1 cellular context compared by ENCODE assay signal in genomic region chr4:153465922-153466636, GRCh38.
A peak's percentile ranks its signal among the peaks of the same experiment; 100 is the strongest.
TF ChIP-seq lines count a peak whose summit lies in the region.

Gene TMEM131L, plus strand, starts transcription at chr4:153466360. Its CDS starts 38 bp downstream, at chr4:153466398.

TF ChIP-seq in K562, 482 proteins besides CTCF, POLR2A, EP300 and RAD21 (continued from another document and continues in another):
- TF ChIP-seq, protein P1, sequence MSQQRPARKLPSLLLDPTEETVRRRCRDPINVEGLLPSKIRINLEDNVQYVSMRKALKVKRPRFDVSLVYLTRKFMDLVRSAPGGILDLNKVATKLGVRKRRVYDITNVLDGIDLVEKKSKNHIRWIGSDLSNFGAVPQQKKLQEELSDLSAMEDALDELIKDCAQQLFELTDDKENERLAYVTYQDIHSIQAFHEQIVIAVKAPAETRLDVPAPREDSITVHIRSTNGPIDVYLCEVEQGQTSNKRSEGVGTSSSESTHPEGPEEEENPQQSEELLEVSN (IDR thresholded peaks at IDR 0.05; ENCODE audit: borderline replicate concordance in 1 of 2, extremely low read depth in 1 of 2, insufficient read depth in 1 of 2, insufficient read length in 1 of 2, low read depth in 1 of 2, low read length in 1 of 2, poor library complexity in 1 of 2, severe bottlenecking in 1 of 2) = peak; percentile 96 to 98
- peak; percentile 65; the same call in 1 of the 2 replicates for TF ChIP-seq CBX1 (IDR thresholded peaks at IDR 0.05; ENCODE audit: low read depth)
- TF ChIP-seq E2F5 (CRISPR knock-in tag; IDR thresholded peaks at IDR 0.05) = no peak
- TF ChIP-seq, protein P2, sequence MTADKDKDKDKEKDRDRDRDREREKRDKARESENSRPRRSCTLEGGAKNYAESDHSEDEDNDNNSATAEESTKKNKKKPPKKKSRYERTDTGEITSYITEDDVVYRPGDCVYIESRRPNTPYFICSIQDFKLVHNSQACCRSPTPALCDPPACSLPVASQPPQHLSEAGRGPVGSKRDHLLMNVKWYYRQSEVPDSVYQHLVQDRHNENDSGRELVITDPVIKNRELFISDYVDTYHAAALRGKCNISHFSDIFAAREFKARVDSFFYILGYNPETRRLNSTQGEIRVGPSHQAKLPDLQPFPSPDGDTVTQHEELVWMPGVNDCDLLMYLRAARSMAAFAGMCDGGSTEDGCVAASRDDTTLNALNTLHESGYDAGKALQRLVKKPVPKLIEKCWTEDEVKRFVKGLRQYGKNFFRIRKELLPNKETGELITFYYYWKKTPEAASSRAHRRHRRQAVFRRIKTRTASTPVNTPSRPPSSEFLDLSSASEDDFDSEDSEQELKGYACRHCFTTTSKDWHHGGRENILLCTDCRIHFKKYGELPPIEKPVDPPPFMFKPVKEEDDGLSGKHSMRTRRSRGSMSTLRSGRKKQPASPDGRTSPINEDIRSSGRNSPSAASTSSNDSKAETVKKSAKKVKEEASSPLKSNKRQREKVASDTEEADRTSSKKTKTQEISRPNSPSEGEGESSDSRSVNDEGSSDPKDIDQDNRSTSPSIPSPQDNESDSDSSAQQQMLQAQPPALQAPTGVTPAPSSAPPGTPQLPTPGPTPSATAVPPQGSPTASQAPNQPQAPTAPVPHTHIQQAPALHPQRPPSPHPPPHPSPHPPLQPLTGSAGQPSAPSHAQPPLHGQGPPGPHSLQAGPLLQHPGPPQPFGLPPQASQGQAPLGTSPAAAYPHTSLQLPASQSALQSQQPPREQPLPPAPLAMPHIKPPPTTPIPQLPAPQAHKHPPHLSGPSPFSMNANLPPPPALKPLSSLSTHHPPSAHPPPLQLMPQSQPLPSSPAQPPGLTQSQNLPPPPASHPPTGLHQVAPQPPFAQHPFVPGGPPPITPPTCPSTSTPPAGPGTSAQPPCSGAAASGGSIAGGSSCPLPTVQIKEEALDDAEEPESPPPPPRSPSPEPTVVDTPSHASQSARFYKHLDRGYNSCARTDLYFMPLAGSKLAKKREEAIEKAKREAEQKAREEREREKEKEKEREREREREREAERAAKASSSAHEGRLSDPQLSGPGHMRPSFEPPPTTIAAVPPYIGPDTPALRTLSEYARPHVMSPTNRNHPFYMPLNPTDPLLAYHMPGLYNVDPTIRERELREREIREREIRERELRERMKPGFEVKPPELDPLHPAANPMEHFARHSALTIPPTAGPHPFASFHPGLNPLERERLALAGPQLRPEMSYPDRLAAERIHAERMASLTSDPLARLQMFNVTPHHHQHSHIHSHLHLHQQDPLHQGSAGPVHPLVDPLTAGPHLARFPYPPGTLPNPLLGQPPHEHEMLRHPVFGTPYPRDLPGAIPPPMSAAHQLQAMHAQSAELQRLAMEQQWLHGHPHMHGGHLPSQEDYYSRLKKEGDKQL (CRISPR knock-in tag; IDR thresholded peaks at IDR 0.05; ENCODE audit: borderline replicate concordance) = no peak
- peak; percentile 57; the same call in 1 of the 2 replicates for TF ChIP-seq PML (IDR thresholded peaks at IDR 0.05; ENCODE audit: low read length)
- TF ChIP-seq GABPA (tag; conservative IDR thresholded peaks at IDR 0.05; ENCODE audit: low read depth) = peak; percentile 33; the same call in 1 of the 2 replicates
- peak; percentile 96 for TF ChIP-seq ZNF592 (IDR thresholded peaks at IDR 0.05)
- peak; percentile 68; the same call in 1 of the 2 replicates for TF ChIP-seq DMBX1 (CRISPR knock-in tag; IDR thresholded peaks at IDR 0.05; ENCODE audit: borderline replicate concordance)
- TF ChIP-seq GABPB1 (CRISPR knock-in tag; IDR thresholded peaks at IDR 0.05) = peak; percentile 43; the same call in 1 of the 2 replicates
- TF ChIP-seq MNT (conservative IDR thresholded peaks at IDR 0.05) = peak; percentile 84 to 91
- TF ChIP-seq TBL1XR1 (IDR thresholded peaks at IDR 0.05; ENCODE audit: low read length in 2 of 2) = peak in 1 of 2 experiments; percentile 64; a peak in 1 of 4 replicates
- no peak for TF ChIP-seq ZC3H8 (IDR thresholded peaks at IDR 0.05)
- peak; percentile 83 for TF ChIP-seq ZFX (CRISPR knock-in tag; IDR thresholded peaks at IDR 0.05)
- TF ChIP-seq TAF7 (tag; IDR thresholded peaks at IDR 0.05) = no peak
- TF ChIP-seq, protein P3, sequence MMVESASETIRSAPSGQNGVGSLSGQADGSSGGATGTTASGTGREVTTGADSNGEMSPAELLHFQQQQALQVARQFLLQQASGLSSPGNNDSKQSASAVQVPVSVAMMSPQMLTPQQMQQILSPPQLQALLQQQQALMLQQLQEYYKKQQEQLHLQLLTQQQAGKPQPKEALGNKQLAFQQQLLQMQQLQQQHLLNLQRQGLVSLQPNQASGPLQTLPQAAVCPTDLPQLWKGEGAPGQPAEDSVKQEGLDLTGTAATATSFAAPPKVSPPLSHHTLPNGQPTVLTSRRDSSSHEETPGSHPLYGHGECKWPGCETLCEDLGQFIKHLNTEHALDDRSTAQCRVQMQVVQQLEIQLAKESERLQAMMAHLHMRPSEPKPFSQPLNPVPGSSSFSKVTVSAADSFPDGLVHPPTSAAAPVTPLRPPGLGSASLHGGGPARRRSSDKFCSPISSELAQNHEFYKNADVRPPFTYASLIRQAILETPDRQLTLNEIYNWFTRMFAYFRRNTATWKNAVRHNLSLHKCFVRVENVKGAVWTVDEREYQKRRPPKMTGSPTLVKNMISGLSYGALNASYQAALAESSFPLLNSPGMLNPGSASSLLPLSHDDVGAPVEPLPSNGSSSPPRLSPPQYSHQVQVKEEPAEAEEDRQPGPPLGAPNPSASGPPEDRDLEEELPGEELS (CRISPR knock-in tag; IDR thresholded peaks at IDR 0.05; ENCODE audit: borderline replicate concordance) = no peak
- TF ChIP-seq ZNF354B (CRISPR knock-in tag; IDR thresholded peaks at IDR 0.05) = no peak
- no peak for TF ChIP-seq RUNX1 (IDR thresholded peaks at IDR 0.05; ENCODE audit: low read depth)
- TF ChIP-seq, protein P4, sequence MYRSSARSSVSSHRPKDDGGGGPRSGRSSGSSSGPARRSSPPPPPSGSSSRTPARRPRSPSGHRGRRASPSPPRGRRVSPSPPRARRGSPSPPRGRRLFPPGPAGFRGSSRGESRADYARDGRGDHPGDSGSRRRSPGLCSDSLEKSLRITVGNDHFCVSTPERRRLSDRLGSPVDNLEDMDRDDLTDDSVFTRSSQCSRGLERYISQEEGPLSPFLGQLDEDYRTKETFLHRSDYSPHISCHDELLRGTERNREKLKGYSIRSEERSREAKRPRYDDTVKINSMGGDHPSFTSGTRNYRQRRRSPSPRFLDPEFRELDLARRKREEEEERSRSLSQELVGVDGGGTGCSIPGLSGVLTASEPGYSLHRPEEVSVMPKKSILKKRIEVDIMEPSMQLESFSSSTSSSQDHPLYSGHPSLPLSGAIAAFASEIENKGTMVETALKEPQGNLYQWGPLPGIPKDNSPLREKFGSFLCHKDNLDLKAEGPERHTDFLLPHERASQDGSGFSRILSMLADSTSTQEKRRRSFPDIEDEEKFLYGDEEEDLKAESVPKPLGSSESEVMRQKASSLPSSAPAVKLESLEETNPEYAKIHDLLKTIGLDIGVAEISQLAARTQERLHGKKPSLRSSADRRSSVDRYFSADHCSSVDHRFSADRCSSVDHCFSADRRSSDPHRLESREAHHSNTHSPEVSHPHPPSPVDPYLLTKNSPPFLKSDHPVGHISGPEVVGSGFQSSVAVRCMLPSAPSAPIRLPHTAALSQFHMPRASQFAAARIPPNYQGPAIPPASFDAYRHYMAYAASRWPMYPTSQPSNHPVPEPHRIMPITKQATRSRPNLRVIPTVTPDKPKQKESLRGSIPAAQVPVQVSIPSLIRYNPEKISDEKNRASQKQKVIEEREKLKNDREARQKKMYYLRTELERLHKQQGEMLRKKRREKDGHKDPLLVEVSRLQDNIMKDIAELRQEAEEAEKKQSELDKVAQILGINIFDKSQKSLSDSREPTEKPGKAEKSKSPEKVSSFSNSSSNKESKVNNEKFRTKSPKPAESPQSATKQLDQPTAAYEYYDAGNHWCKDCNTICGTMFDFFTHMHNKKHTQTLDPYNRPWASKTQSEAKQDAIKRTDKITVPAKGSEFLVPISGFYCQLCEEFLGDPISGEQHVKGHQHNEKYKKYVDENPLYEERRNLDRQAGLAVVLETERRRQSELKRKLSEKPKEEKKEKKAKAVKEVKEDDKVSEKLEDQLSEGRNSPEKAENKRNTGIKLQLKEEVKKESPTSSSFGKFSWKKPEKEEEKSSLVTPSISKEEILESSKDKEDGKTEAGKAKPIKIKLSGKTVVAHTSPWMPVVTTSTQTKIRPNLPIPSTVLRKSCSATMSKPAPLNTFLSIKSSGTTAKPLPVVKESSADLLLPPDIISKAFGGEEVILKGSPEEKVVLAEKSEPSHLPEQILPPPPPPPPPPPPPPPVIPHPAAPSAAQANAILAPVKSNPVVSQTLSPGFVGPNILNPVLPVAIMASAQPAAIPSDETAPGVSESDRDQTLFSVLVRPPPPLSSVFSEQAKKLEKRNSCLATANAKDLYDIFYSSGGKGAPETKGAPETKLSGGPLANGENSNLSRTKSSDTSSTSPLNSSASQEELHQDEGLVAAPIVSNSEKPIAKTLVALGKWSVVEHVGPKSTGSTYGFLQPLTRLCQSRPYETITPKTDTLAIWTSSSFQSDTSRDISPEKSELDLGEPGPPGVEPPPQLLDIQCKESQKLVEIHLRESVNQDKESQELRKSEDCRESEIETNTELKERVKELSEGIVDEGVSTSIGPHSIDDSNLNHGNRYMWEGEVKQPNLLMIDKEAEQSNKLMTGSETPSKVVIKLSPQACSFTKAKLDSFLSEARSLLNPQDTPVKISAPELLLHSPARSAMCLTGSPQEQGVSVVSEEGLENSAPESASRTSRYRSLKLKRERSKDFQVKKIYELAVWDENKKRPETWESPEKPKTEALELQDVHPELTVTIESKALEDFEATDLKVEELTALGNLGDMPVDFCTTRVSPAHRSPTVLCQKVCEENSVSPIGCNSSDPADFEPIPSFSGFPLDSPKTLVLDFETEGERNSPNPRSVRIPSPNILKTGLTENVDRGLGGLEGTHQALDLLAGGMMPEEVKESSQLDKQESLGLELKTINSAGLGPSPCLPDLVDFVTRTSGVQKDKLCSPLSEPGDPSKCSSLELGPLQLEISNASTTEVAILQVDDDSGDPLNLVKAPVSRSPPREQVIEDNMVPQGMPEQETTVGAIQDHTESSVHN (IDR thresholded peaks at IDR 0.05; ENCODE audit: borderline replicate concordance in 1 of 2, low read depth in 1 of 2) = no peak
- TF ChIP-seq PTRF (tag; IDR thresholded peaks at IDR 0.05) = no peak
- TF ChIP-seq YY1 (IDR thresholded peaks at IDR 0.05; ENCODE audit: borderline replicate concordance in 1 of 3, control insufficient read depth in 1 of 3, extremely low read depth in 1 of 3, insufficient read depth in 3 of 3, insufficient read length in 1 of 3, insufficient replicate concordance in 2 of 3, low read depth in 1 of 3, low read length in 2 of 3) = peak; percentile 14 to 77 (median 61)
- no peak for TF ChIP-seq NFE2 (IDR thresholded peaks at IDR 0.05; ENCODE audit: low read depth)
- TF ChIP-seq RBBP5 (IDR thresholded peaks at IDR 0.05; ENCODE audit: borderline replicate concordance, insufficient read depth, low read length, poor library complexity, severe bottlenecking) = peak; percentile 25
- TF ChIP-seq ZNF197 (CRISPR knock-in tag; IDR thresholded peaks at IDR 0.05; ENCODE audit: low read depth) = no peak
- no peak for TF ChIP-seq ELF4 (CRISPR knock-in tag; IDR thresholded peaks at IDR 0.05)
- no peak for TF ChIP-seq STAG1 (CRISPR knock-in tag; IDR thresholded peaks at IDR 0.05; ENCODE audit: borderline replicate concordance)
- no peak for TF ChIP-seq ZNF830 (CRISPR knock-in tag; IDR thresholded peaks at IDR 0.05)
- TF ChIP-seq FOXA1 (IDR thresholded peaks at IDR 0.05; ENCODE audit: borderline replicate concordance) = no peak
- no peak for TF ChIP-seq BRD4 (IDR thresholded peaks at IDR 0.05)
- peak in 1 of 2 experiments; percentile 76; a peak in 1 of 4 replicates for TF ChIP-seq TEAD1 (CRISPR knock-in tag; IDR thresholded peaks at IDR 0.05)
- no peak for TF ChIP-seq ILF3 (IDR thresholded peaks at IDR 0.05; ENCODE audit: borderline replicate concordance)
- no peak for TF ChIP-seq CC2D1A (IDR thresholded peaks at IDR 0.05)
- TF ChIP-seq KDM4B (IDR thresholded peaks at IDR 0.05; ENCODE audit: borderline replicate concordance in 2 of 2, low read depth in 1 of 2) = peak in 1 of 2 experiments; percentile 60; a peak in 1 of 4 replicates
- TF ChIP-seq ZNF253 (CRISPR knock-in tag; conservative IDR thresholded peaks at IDR 0.05) = no peak
- no peak for TF ChIP-seq ILK (tag; IDR thresholded peaks at IDR 0.05; ENCODE audit: borderline replicate concordance, low read depth)
